ENCODE assay signal across 1 cellular context in genomic region chr20:31868853-31869672, GRCh38.
TF ChIP-seq lines count a peak whose summit lies in the region.

No MANE protein-coding gene starts in this region.

TF ChIP-seq in A549, 52 proteins besides CTCF, POLR2A, EP300 and RAD21 (continued from another document):
- TF ChIP-seq, protein P1, sequence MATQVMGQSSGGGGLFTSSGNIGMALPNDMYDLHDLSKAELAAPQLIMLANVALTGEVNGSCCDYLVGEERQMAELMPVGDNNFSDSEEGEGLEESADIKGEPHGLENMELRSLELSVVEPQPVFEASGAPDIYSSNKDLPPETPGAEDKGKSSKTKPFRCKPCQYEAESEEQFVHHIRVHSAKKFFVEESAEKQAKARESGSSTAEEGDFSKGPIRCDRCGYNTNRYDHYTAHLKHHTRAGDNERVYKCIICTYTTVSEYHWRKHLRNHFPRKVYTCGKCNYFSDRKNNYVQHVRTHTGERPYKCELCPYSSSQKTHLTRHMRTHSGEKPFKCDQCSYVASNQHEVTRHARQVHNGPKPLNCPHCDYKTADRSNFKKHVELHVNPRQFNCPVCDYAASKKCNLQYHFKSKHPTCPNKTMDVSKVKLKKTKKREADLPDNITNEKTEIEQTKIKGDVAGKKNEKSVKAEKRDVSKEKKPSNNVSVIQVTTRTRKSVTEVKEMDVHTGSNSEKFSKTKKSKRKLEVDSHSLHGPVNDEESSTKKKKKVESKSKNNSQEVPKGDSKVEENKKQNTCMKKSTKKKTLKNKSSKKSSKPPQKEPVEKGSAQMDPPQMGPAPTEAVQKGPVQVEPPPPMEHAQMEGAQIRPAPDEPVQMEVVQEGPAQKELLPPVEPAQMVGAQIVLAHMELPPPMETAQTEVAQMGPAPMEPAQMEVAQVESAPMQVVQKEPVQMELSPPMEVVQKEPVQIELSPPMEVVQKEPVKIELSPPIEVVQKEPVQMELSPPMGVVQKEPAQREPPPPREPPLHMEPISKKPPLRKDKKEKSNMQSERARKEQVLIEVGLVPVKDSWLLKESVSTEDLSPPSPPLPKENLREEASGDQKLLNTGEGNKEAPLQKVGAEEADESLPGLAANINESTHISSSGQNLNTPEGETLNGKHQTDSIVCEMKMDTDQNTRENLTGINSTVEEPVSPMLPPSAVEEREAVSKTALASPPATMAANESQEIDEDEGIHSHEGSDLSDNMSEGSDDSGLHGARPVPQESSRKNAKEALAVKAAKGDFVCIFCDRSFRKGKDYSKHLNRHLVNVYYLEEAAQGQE (IDR thresholded peaks at IDR 0.05), result no peak
- TF ChIP-seq CBX2 (IDR thresholded peaks at IDR 0.05; ENCODE audit: borderline replicate concordance, low read depth) (no peak), FOSB (CRISPR knock-in tag; IDR thresholded peaks at IDR 0.05) (no peak), MYC (IDR thresholded peaks at IDR 0.05; ENCODE audit: borderline replicate concordance, low read length) (no peak), RCOR1 (IDR thresholded peaks at IDR 0.05; ENCODE audit: low read depth, low read length) (no peak)
